8 cellular contexts compared by ENCODE assay signal in the genomic region with DNA sequence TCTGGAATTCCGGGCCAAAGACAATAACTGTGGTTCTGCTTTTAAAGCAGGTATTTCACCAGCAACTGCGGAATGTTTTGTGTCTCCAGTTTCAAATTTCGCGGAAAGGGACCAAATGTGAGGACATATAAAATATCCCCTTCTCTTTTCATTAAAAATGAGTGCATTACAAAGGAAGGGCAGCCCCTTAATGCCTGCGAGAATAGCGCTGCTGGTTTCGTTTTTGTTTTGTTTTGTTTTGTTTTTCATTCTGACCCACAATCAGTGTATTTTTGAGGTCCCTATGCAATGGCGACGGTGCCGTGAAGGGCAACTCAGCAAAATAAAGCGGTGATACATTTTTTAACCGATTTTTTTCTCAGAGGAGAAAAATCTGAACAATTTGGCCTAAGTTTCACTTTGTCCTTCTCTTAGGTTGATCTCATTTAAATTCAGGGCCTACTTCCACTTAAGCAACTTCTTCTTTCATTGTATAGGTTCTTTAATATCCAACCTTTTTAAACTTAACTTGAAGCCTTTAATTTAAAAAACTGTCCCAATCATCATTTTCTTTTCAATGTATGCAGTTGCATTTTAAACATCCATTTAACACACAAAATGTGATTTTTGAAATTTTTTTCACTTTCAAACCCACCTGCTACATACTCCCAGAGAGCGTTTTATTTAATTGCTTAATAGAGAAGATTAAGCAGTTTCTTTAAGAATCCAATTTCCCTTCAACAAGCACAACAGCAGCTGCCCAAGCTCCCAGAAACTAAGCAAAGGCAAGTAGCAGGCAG. TPM values are rescaled to one million over a fixed set of nuclear protein-coding genes. Genes with fewer than 3 reads are reported as not detected.
DNase-seq lines count a peak whose midpoint lies in the region; ATAC-seq and TF ChIP-seq lines count a peak whose summit lies in the region.

No MANE protein-coding gene starts in this region.

- no peaks in the 10 kb centered on the region for H3K9me3 ChIP-seq in right lobe of liver
- no peaks in the 10 kb centered on the region for H3K9me3 ChIP-seq in transverse colon

- H3K27ac ChIP-seq in right lobe of liver: peak overlapping the region; percentile 99 to 100 (median 99)
- peak overlapping the region; percentile 94 to 99 (median 98) for H3K27ac ChIP-seq in transverse colon

- H3K4me3 ChIP-seq in astrocyte of the cerebellum (ENCODE audit: low read depth, low read length) (peak overlapping the region; percentile 90), right lobe of liver (peak overlapping the region; percentile 82 to 87 (median 84)), transverse colon (peak overlapping the region; percentile 82 to 99 (median 86))

- TF ChIP-seq POLR2A in right lobe of liver (IDR thresholded peaks at IDR 0.05) (no peak), transverse colon (IDR thresholded peaks at IDR 0.05) (no peak)

- H3K27me3 ChIP-seq in right lobe of liver (no peaks in the 10 kb centered on the region), transverse colon (no peaks in the 10 kb centered on the region)

- H3K36me3 ChIP-seq in right lobe of liver (no peaks in the 10 kb centered on the region), transverse colon (no peaks in the 10 kb centered on the region)

- TF ChIP-seq CTCF in astrocyte of the cerebellum (IDR thresholded peaks at IDR 0.05; ENCODE audit: low read depth, low read length, missing control alignments) (no peak), right lobe of liver (IDR thresholded peaks at IDR 0.05) (no peak), transverse colon (IDR thresholded peaks at IDR 0.05) (no peak)

- DNase-seq in DMS79 treated with DMSO at 0.1 percent for 48 hours (lab: John Stamatoyannopoulos, UW) (peak; percentile 75), DMS79 (lab: John Stamatoyannopoulos, UW) (no peak), KG1 (lab: John Stamatoyannopoulos, UW) (peak; percentile 29), astrocyte of the cerebellum (ENCODE audit: low read depth) (no peak), right lobe of liver (no peak), transverse colon (no peak), NCI-H2081 treated with DMSO at 0.1 percent for 48 hours (lab: John Stamatoyannopoulos, UW) (no peak)

- intact Hi-C loops in right lobe of liver (cut with DNase I) (no loop called here), transverse colon (cut with DNase I; ENCODE audit: low total_unique reads) (loop anchor here (2.0 to 10.0 kb wide), 2 partner anchors 63 to 113 kb away; a partner anchor contains a TSS)

- no peak for TF ChIP-seq EP300 in transverse colon (IDR thresholded peaks at IDR 0.05; ENCODE audit: low read depth)

- WGBS in right lobe of liver (ENCODE audit: insufficient coverage, low coverage, low lambda C conversion rate, missing lambda C conversion rate): 6% methylated on average over 13 of the region's 13 CpGs
- 16% methylated on average over 12 to 13 of the region's 13 CpGs for WGBS in transverse colon (ENCODE audit: low coverage in 1 of 2), 2 donors

- ATAC-seq in GM21723 (IDR thresholded peaks at IDR 0.05; ENCODE audit: unreplicated experiment) (peak; percentile 37), right lobe of liver (no peak)

- H3K4me1 ChIP-seq in right lobe of liver (peaks cover 0 to 11% (median 5%) of the 10 kb centered on the region in 4 donors), transverse colon (peaks cover 8 to 19% (median 13%) of the 10 kb centered on the region in 4 donors)

- in situ Hi-C loops in astrocyte of the cerebellum (cut with HindIII; ENCODE audit: low sequenced_read_pairs) (no loop called here), transverse colon (cut with MboI; ENCODE audit: low pct_ligation_motif_present in 1 of 4, low pct_unique_long_range_greater_than_20kb in 1 of 4, low sequenced_read_pairs in 3 of 4) (no loop called here)

RNA-seq across cellular contexts. Expression of a gene that starts 2.9 kb away (rescaled TPM):
- total RNA-seq in right lobe of liver: 1 to 10 TPM; 3.0 to 8.9 (median 5.1) TPM
- total RNA-seq in transverse colon: 10 to 100 TPM in 3 of 4 donors, 1 to 10 TPM in 1; 10.0 to 22.5 (median 13.7) TPM

Comparison
In these comparisons a context has a peak if more than half of its experiments do, and no peak if none do; other contexts are left out.
1. DNase-seq: peak in DMS79 treated with DMSO at 0.1 percent for 48 hours (single experiment) and KG1 (single experiment); none in DMS79 (single experiment), astrocyte of the cerebellum (single experiment), right lobe of liver (0 of 3), transverse colon (single experiment) and NCI-H2081 treated with DMSO at 0.1 percent for 48 hours (single experiment).
2. Peak in every context shown above with its lines, with median percentiles within 50 percentile points of each other: H3K4me3 ChIP-seq.